Comparison of ENCODE assay signal across 10 cellular contexts in the genomic region with DNA sequence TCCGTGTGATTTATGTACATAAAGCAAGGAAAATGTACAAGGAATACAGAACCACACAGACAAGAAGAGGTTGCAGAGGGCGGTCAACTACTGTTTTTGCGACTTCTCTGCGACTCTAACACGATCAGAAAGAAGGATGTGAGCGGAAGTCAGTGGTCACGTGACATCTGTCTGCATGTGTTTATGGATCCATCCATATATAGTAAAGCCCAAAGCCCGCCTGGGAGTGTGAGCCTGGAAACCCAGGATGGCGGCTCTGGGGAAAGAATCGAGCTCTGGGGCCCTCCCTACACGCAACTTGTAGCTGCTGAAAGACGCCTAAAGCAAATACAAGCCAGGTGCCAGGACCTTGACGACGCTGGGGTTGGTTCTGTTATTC. TPM values are rescaled to one million over a fixed set of nuclear protein-coding genes. Genes with fewer than 3 reads are reported as not detected.
DNase-seq lines count a peak whose midpoint lies in the region; ATAC-seq, FAIRE-seq and TF ChIP-seq lines count a peak whose summit lies in the region.
"Had no signal": no experiment of that assay in that cellular context is flagged by ENCODE, and none has a peak within 500 bp of the region (broad histone marks: within the 10 kb centered on the region; RNA-seq: fewer than 3 reads in every experiment).

No MANE protein-coding gene starts in this region.

- H3K79me2 ChIP-seq in GM12878 (ENCODE audit: control insufficient read depth, insufficient read depth, low read length) = no peaks in the 10 kb centered on the region

- TF ChIP-seq RAD21 in GM12878 (IDR thresholded peaks at IDR 0.05; ENCODE audit: insufficient read depth, low read depth, low read length) = no peak

- ATAC-seq in GM12878 = no peak
- ATAC-seq in HG02623 (IDR thresholded peaks at IDR 0.05; ENCODE audit: unreplicated experiment) = no peak

- POLR2A ChIA-PET in GM12878 (lab: Charles Lee) = no interaction called here

- no peak for TF ChIP-seq EP300 in GM12878 (IDR thresholded peaks at IDR 0.05; ENCODE audit: borderline replicate concordance in 1 of 2, control insufficient read depth in 1 of 2, low read depth in 2 of 2, low read length in 2 of 2)
- TF ChIP-seq EP300 in sigmoid colon (IDR thresholded peaks at IDR 0.05) = no peak

- intact Hi-C loops in GM12878 (cut with micrococcal nuclease; ENCODE audit: unreplicated experiment) = no loop called here
- intact Hi-C loops in kidney (cut with DNase I) = no loop called here
- intact Hi-C loops in sigmoid colon (cut with DNase I) = no loop called here

- TF ChIP-seq POLR2A in GM12878 (IDR thresholded peaks at IDR 0.05; ENCODE audit: low read depth, low read length) (no peak), sigmoid colon (IDR thresholded peaks at IDR 0.05) (peak; percentile 38 to 55)

- RAD21 ChIA-PET in GM12878 (lab: Charles Lee; ENCODE audit: unreplicated experiment) = no interaction called here

- no peak overlapping the region for H2AFZ ChIP-seq in GM12878 (ENCODE audit: control insufficient read depth, low read depth, low read length)

- no peaks in the 10 kb centered on the region for H3K4me1 ChIP-seq in GM12878 (ENCODE audit: control insufficient read depth, insufficient read depth, low read length)
- peaks cover 38 to 40% of the 10 kb centered on the region in 2 donors for H3K4me1 ChIP-seq in kidney (ENCODE audit: control insufficient read depth in 1 of 2, insufficient read depth in 1 of 2, low read depth in 1 of 2, low read length in 2 of 2)
- H3K4me1 ChIP-seq in sigmoid colon = peaks cover 0 to 95% (median 87%) of the 10 kb centered on the region in 4 donors

- in situ Hi-C loops in GM12878 (cut with MboI) = no loop called here

- no peak overlapping the region for H3K4me2 ChIP-seq in GM12878 (ENCODE audit: control insufficient read depth, insufficient read depth)

- no peaks in the 10 kb centered on the region for H4K20me1 ChIP-seq in GM12878 (ENCODE audit: control insufficient read depth, insufficient read depth)

- H3K36me3 ChIP-seq in GM12878 (ENCODE audit: control insufficient read depth in 2 of 2, insufficient read depth in 2 of 2, low read length in 1 of 2) (no peaks in the 10 kb centered on the region), kidney (ENCODE audit: control insufficient read depth in 1 of 2, insufficient read depth in 2 of 2, low read length in 2 of 2) (no peaks in the 10 kb centered on the region), sigmoid colon (peaks cover 0 to 4% (median 0%) of the 10 kb centered on the region in 4 donors), MG63 (no peaks in the 10 kb centered on the region)

- FAIRE-seq in GM12878 (lab: Jason Lieb, UNC) (no peak), kidney (lab: Jason Lieb, UNC) (no peak)

- TF ChIP-seq CTCF in GM12878 (IDR thresholded peaks at IDR 0.05 in 2 of 3, conservative IDR thresholded peaks at IDR 0.05 in 1 of 3; ENCODE audit: control insufficient read depth in 2 of 3, extremely low read depth in 1 of 3, insufficient read depth in 1 of 3, low read depth in 3 of 3, low read length in 3 of 3) (no peak), kidney (IDR thresholded peaks at IDR 0.05; ENCODE audit: borderline replicate concordance, extremely low read depth, insufficient read depth) (no peak), sigmoid colon (IDR thresholded peaks at IDR 0.05) (no peak)

- no peak overlapping the region for H3K9ac ChIP-seq in GM12878 (ENCODE audit: control insufficient read depth, insufficient read depth, low read length)
- H3K9ac ChIP-seq in kidney (ENCODE audit: low read length in 2 of 2) = no peak overlapping the region

- H3K4me3 ChIP-seq in GM12878 (no peak overlapping the region), kidney (ENCODE audit: low read length in 2 of 2) (peak overlapping the region in 1 of 2 donors; percentile 16), sigmoid colon (peak overlapping the region; percentile 18 to 48 (median 37)), MG63 (no peak overlapping the region)

- CTCF ChIA-PET in GM12878 (lab: Yijun Ruan, JAX) = no interaction called here

- peak; percentile 22 for DNase-seq in EL
- DNase-seq in GM12878 (ENCODE audit: low read depth, low spot score) = no peak
- DNase-seq in kidney = peak; percentile 64
- DNase-seq in sigmoid colon = peak; percentile 88
- no peak for DNase-seq in MG63
- DNase-seq in DMS 273 (lab: John Stamatoyannopoulos, UW; ENCODE audit: unreplicated experiment) = no peak
- no peak for DNase-seq in OCI-M1 (lab: John Stamatoyannopoulos, UW)
- DNase-seq: CD4-positive, CD25-positive, alpha-beta regulatory T cell; NCI-H1092 had no signal

- SMC1A ChIA-PET in GM12878 (lab: Charles Lee; ENCODE audit: uncharacterized antibody, unreplicated experiment) = no interaction called here

- H3K27me3 ChIP-seq in GM12878 (replicated peaks in 1 of 2; ENCODE audit: control insufficient read depth in 2 of 2, insufficient read depth in 2 of 2, low read length in 1 of 2) (peaks cover 0 to 5% of the 10 kb centered on the region in 2 experiments; a peak in 3 of 4 replicates), sigmoid colon (no peaks in the 10 kb centered on the region), MG63 (no peaks in the 10 kb centered on the region)

- WGBS in GM12878 (ENCODE audit: insufficient coverage, insufficient replicate concordance, low lambda C conversion rate, missing lambda C conversion rate) = 47% methylated on average over 14 of the region's 14 CpGs
- 80 to 82% methylated on average over 14 of the region's 14 CpGs for WGBS in sigmoid colon, 2 donors

- no peak overlapping the region for H3K27ac ChIP-seq in GM12878 (ENCODE audit: control insufficient read depth, insufficient read depth)
- peak overlapping the region; percentile 32 to 52 for H3K27ac ChIP-seq in kidney (ENCODE audit: low read depth in 2 of 2, low read length in 2 of 2)
- H3K27ac ChIP-seq in sigmoid colon = peak overlapping the region; percentile 76 to 96 (median 92)

- H3K9me3 ChIP-seq in GM12878 (replicated peaks; ENCODE audit: control insufficient read depth, insufficient read depth, low read length) (no peaks in the 10 kb centered on the region), kidney (ENCODE audit: control insufficient read depth in 1 of 2, low read length in 2 of 2) (no peaks in the 10 kb centered on the region), sigmoid colon (no peaks in the 10 kb centered on the region), MG63 (no peaks in the 10 kb centered on the region)

- no TSS peak for BruUV-seq in GM12878 (replicated peaks; lab: Mats Ljungman, UMichigan)

TF ChIP-seq in GM12878, 131 proteins besides CTCF, POLR2A, EP300 and RAD21 (continues in another document):
- TF ChIP-seq HDAC2 (IDR thresholded peaks at IDR 0.05) = no peak
- TF ChIP-seq, protein P1, sequence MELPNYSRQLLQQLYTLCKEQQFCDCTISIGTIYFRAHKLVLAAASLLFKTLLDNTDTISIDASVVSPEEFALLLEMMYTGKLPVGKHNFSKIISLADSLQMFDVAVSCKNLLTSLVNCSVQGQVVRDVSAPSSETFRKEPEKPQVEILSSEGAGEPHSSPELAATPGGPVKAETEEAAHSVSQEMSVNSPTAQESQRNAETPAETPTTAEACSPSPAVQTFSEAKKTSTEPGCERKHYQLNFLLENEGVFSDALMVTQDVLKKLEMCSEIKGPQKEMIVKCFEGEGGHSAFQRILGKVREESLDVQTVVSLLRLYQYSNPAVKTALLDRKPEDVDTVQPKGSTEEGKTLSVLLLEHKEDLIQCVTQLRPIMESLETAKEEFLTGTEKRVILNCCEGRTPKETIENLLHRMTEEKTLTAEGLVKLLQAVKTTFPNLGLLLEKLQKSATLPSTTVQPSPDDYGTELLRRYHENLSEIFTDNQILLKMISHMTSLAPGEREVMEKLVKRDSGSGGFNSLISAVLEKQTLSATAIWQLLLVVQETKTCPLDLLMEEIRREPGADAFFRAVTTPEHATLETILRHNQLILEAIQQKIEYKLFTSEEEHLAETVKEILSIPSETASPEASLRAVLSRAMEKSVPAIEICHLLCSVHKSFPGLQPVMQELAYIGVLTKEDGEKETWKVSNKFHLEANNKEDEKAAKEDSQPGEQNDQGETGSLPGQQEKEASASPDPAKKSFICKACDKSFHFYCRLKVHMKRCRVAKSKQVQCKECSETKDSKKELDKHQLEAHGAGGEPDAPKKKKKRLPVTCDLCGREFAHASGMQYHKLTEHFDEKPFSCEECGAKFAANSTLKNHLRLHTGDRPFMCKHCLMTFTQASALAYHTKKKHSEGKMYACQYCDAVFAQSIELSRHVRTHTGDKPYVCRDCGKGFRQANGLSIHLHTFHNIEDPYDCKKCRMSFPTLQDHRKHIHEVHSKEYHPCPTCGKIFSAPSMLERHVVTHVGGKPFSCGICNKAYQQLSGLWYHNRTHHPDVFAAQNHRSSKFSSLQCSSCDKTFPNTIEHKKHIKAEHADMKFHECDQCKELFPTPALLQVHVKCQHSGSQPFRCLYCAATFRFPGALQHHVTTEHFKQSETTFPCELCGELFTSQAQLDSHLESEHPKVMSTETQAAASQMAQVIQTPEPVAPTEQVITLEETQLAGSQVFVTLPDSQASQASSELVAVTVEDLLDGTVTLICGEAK (IDR thresholded peaks at IDR 0.05; ENCODE audit: borderline replicate concordance) = no peak

RNA-seq across cellular contexts. Expression of a gene that starts 8.8 kb away (rescaled TPM):
- not detected in 2 replicates for total RNA-seq in GM12878 (2013; cell fraction: nucleolus; rRNA removed)
- total RNA-seq in GM12878 (2014; rRNA removed) = not detected in 2 replicates
- not detected in 2 replicates for total RNA-seq in GM12878 (2014; rRNA removed; fragmentation: Illumina TruSeq; extraction: Trizol)
- total RNA-seq in GM12878 (2021) = 0.45 TPM in 1 of 2 replicates, not detected in the other
- polyA plus RNA-seq in GM12878 (2011; ENCODE audit: low read depth) = not detected
- polyA plus RNA-seq in GM12878 (2011; rRNA removed) = not detected in 2 replicates
- 0.07 and 0.17 TPM in 2 replicates for polyA plus RNA-seq in GM12878 (2011; cell fraction: cytosol; rRNA removed)
- polyA plus RNA-seq in GM12878 (2011; cell fraction: nucleus; rRNA removed) = 0.85 and 1.0 TPM in 2 replicates
- polyA plus RNA-seq in GM12878 (2012) = not detected in 2 replicates
- polyA plus RNA-seq in GM12878 (2014; fragmentation: Illumina TruSeq; extraction: Trizol) = not detected in 2 replicates
- polyA plus RNA-seq in GM12878 (2014; fragmentation: Nextera tagmentation; extraction: Ambion mirVana) = not detected
- not detected in 2 replicates for polyA plus RNA-seq in GM12878 (2014; rRNA removed)
- polyA plus RNA-seq in GM12878 (2016; fragmentation: Nextera tagmentation; extraction: Ambion mirVana) = not detected
- polyA minus RNA-seq in GM12878 (2011; rRNA and poly(A)+ RNA removed) = 0.57 TPM in 1 of 2 replicates, not detected in the other
- 0.62 TPM in 1 of 2 replicates, not detected in the other for polyA minus RNA-seq in GM12878 (2011; cell fraction: cytosol; rRNA and poly(A)+ RNA removed)
- 0.48 and 0.60 TPM in 2 replicates for polyA minus RNA-seq in GM12878 (2011; cell fraction: nucleus; rRNA and poly(A)+ RNA removed)
- total RNA-seq in kidney = 63.0 TPM
- polyA plus RNA-seq in kidney (ENCODE audit: insufficient read depth, low read depth, low replicate concordance) = 8.5 TPM
- 10 to 100 TPM; 28.1 to 69.2 (median 46.2) TPM for total RNA-seq in sigmoid colon
- polyA plus RNA-seq in sigmoid colon = 10 to 100 TPM; 16.6 to 29.8 (median 18.6) TPM
- 9.9 and 11.0 TPM in 2 replicates for total RNA-seq in MG63 (2014; rRNA removed; shearing (Covaris generic); ENCODE audit: low replicate concordance)

Comparison
In these comparisons a context has a peak if more than half of its experiments do, and no peak if none do; other contexts are left out.
1. DNase-seq: peak in EL (single experiment), kidney (single experiment) and sigmoid colon (single experiment); none in GM12878 (single experiment), MG63 (single experiment), DMS 273 (single experiment) and OCI-M1 (single experiment).
2. H3K4me3 ChIP-seq: peak in sigmoid colon (4 of 4); none in GM12878 (single experiment) and MG63 (single experiment).